In the genomic region with DNA sequence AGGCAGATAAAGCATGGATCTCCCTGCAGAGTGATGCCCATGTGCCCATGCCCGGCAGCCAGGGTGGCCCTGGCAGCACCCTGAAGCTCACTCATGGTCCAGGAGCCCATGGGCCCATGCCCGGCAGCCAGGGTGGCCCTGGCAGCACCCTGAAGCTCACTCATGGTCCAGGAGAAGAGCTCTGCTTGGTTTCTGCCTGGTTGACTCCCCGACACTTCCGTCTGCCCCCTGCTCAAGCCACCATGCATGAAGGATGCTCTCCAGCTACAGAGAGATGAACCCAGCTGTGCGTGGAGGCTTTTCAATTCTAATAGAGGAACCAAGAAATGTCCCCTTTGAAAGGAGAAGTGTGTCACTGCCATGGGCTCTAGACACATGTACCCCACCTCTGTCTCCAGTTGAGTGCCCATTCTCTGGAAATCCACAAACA, we compare ENCODE assay signal across 12 cellular contexts. TPM values are rescaled to one million over a fixed set of nuclear protein-coding genes. Genes with fewer than 3 reads are reported as not detected.
A peak's percentile ranks its signal among the peaks of the same experiment; 100 is the strongest.
DNase-seq lines count a peak whose midpoint lies in the region; ATAC-seq and TF ChIP-seq lines count a peak whose summit lies in the region.
"Had no signal": no experiment of that assay in that cellular context is flagged by ENCODE, and none has a peak within 500 bp of the region (broad histone marks: within the 10 kb centered on the region; RNA-seq: fewer than 3 reads in every experiment).

No MANE protein-coding gene starts in this region.

- no peak for DNase-seq in activated naive CD8-positive, alpha-beta T cell treated with anti-CD3 and anti-CD28 coated beads, Interleukin-2, amount 50 U/mL, for 24 hours
- DNase-seq in activated naive CD8-positive, alpha-beta T cell treated with anti-CD3 and anti-CD28 coated beads for 36 hours: no peak
- DNase-seq in spleen (peak; percentile 87), aorta (no peak), NCI-H1048 (lab: John Stamatoyannopoulos, UW) (no peak), T1000 (lab: John Stamatoyannopoulos, UW) (no peak)
- DNase-seq: activated T-cell treated with anti-CD3 and anti-CD28 coated beads, Interleukin-2, amount 50 U/mL, for 4 hours; DND-41 had no signal

- H3K4me3 Mint-ChIP-seq in activated naive CD8-positive, alpha-beta T cell treated with anti-CD3 and anti-CD28 coated beads, Interleukin-2, amount 50 U/mL, for 24 hours: no peak overlapping the region
- H3K4me3 Mint-ChIP-seq in activated naive CD8-positive, alpha-beta T cell treated with anti-CD3 and anti-CD28 coated beads for 36 hours: no peak overlapping the region
- H3K4me3 Mint-ChIP-seq: activated T-cell treated with anti-CD3 and anti-CD28 coated beads, Interleukin-2, amount 50 U/mL, for 4 hours; central memory CD8-positive, alpha-beta T cell had no signal

- peak overlapping the region; percentile 14 for H3K27ac Mint-ChIP-seq in activated naive CD8-positive, alpha-beta T cell treated with anti-CD3 and anti-CD28 coated beads, Interleukin-2, amount 50 U/mL, for 24 hours
- H3K27ac Mint-ChIP-seq in activated naive CD8-positive, alpha-beta T cell treated with anti-CD3 and anti-CD28 coated beads for 36 hours: no peak overlapping the region

- no peaks in the 10 kb centered on the region for H3K9me3 Mint-ChIP-seq in activated naive CD8-positive, alpha-beta T cell treated with anti-CD3 and anti-CD28 coated beads, Interleukin-2, amount 50 U/mL, for 24 hours
- no peaks in the 10 kb centered on the region for H3K9me3 Mint-ChIP-seq in activated naive CD8-positive, alpha-beta T cell treated with anti-CD3 and anti-CD28 coated beads for 36 hours
- H3K9me3 Mint-ChIP-seq: activated T-cell treated with anti-CD3 and anti-CD28 coated beads, Interleukin-2, amount 50 U/mL, for 4 hours; central memory CD8-positive, alpha-beta T cell had no signal

- H3K9me3 ChIP-seq in spleen (no peaks in the 10 kb centered on the region), aorta (ENCODE audit: control insufficient read depth, low read length) (no peaks in the 10 kb centered on the region)

- H3K4me3 ChIP-seq in spleen (no peak overlapping the region), aorta (ENCODE audit: low read length in 2 of 2) (no peak overlapping the region)

- H3K27ac ChIP-seq in spleen (peak overlapping the region in 5 of 8 donors; percentile 33 to 69 (median 51)), aorta (ENCODE audit: low read depth in 1 of 2, low read length in 2 of 2) (no peak overlapping the region)

- no peak for ATAC-seq in activated naive CD8-positive, alpha-beta T cell treated with anti-CD3 and anti-CD28 coated beads, Interleukin-2, amount 50 U/mL, for 24 hours
- ATAC-seq in GM21737 (IDR thresholded peaks at IDR 0.05; ENCODE audit: unreplicated experiment) (peak; percentile 74), HG03432 (IDR thresholded peaks at IDR 0.05; ENCODE audit: unreplicated experiment) (peak; percentile 67), aorta (ENCODE audit: low FRiP score) (no peak)
- ATAC-seq: activated T-cell treated with anti-CD3 and anti-CD28 coated beads, Interleukin-2, amount 50 U/mL, for 4 hours had no signal

- no peaks in the 10 kb centered on the region for H3K36me3 Mint-ChIP-seq in activated naive CD8-positive, alpha-beta T cell treated with anti-CD3 and anti-CD28 coated beads, Interleukin-2, amount 50 U/mL, for 24 hours (ENCODE audit: low read depth)
- H3K36me3 Mint-ChIP-seq in activated naive CD8-positive, alpha-beta T cell treated with anti-CD3 and anti-CD28 coated beads for 36 hours: no peaks in the 10 kb centered on the region

- H3K4me1 ChIP-seq in spleen: peaks cover 5 to 60% (median 43%) of the 10 kb centered on the region in 6 donors
- H3K4me1 ChIP-seq in aorta (ENCODE audit: control insufficient read depth in 1 of 2, insufficient read depth in 2 of 2, low read length in 2 of 2): no peaks in the 10 kb centered on the region

- H3K4me1 Mint-ChIP-seq in activated naive CD8-positive, alpha-beta T cell treated with anti-CD3 and anti-CD28 coated beads, Interleukin-2, amount 50 U/mL, for 24 hours: peaks cover 31% of the 10 kb centered on the region
- peaks cover 11% of the 10 kb centered on the region for H3K4me1 Mint-ChIP-seq in activated naive CD8-positive, alpha-beta T cell treated with anti-CD3 and anti-CD28 coated beads for 36 hours

- no peak for TF ChIP-seq POLR2A in spleen (IDR thresholded peaks at IDR 0.05)

- no peak for TF ChIP-seq CTCF in spleen (IDR thresholded peaks at IDR 0.05 in 8 of 11, conservative IDR thresholded peaks at IDR 0.05 in 3 of 11)

- H3K27me3 Mint-ChIP-seq in activated naive CD8-positive, alpha-beta T cell treated with anti-CD3 and anti-CD28 coated beads, Interleukin-2, amount 50 U/mL, for 24 hours: peaks cover 3% of the 10 kb centered on the region
- H3K27me3 Mint-ChIP-seq in activated naive CD8-positive, alpha-beta T cell treated with anti-CD3 and anti-CD28 coated beads for 36 hours: no peaks in the 10 kb centered on the region
- H3K27me3 Mint-ChIP-seq: central memory CD8-positive, alpha-beta T cell had no signal

- intact Hi-C loops in spleen (cut with DNase I; ENCODE audit: low total_unique reads): loop anchor here (10.0 kb wide), 1 partner anchor 329 kb away; no protein-coding TSS in a partner anchor
- intact Hi-C loops in aorta (cut with DNase I): loop anchor here (5.0 to 10.0 kb wide), 2 partner anchors 36 to 329 kb away; no protein-coding TSS in a partner anchor

- 50 to 74% (median 60%) methylated on average over 3 to 5 of the region's 5 CpGs for WGBS in spleen, 5 donors
- WGBS in aorta, 2 donors: 87 to 88% methylated on average over 5 of the region's 5 CpGs

- H3K36me3 ChIP-seq in spleen (no peaks in the 10 kb centered on the region), aorta (ENCODE audit: control insufficient read depth in 1 of 2, insufficient read depth in 2 of 2, low read length in 1 of 2) (no peaks in the 10 kb centered on the region)

- H3K27me3 ChIP-seq in spleen (replicated peaks in 1 of 7) (no peaks in the 10 kb centered on the region), aorta (ENCODE audit: control insufficient read depth in 1 of 2, insufficient read depth in 2 of 2, low read length in 1 of 2) (no peaks in the 10 kb centered on the region)

RNA-seq across cellular contexts. Expression of a gene that starts 8.7 kb away (rescaled TPM):
- not detected for total RNA-seq in activated naive CD8-positive, alpha-beta T cell treated with anti-CD3 and anti-CD28 coated beads for 36 hours
- total RNA-seq in spleen (1 to 10 TPM in 2 of 7 donors, under 1 TPM in 1, not detected in 4; 0.75 to 3.1 (median 1.2) TPM), aorta (under 1 TPM in 1 of 2 donors, not detected in 1; 0.94 TPM)
- polyA plus RNA-seq in spleen (1 to 10 TPM in 2 of 3 donors, under 1 TPM in 1; 0.29 to 4.0 (median 2.8) TPM), aorta (not detected)
- total RNA-seq: osteocyte had no signal

RNA-seq across cellular contexts. Expression of a gene that starts 33.9 kb away (rescaled TPM):
- 10 to 100 TPM; 71.3 to 73.6 TPM for total RNA-seq in activated naive CD8-positive, alpha-beta T cell treated with anti-CD3 and anti-CD28 coated beads for 36 hours
- 10 to 100 TPM; 21.4 to 39.8 (median 31.3) TPM for total RNA-seq in spleen
- 10 to 100 TPM; 19.6 to 28.4 (median 22.1) TPM for polyA plus RNA-seq in spleen
- 10 to 100 TPM; 26.7 to 27.4 TPM for total RNA-seq in aorta
- polyA plus RNA-seq in aorta: 10 to 100 TPM; 16.3 to 21.6 TPM

RNA-seq across cellular contexts. Expression of a gene that starts 34.0 kb away (rescaled TPM):
- 10 to 100 TPM; 46.3 to 49.6 TPM for total RNA-seq in activated naive CD8-positive, alpha-beta T cell treated with anti-CD3 and anti-CD28 coated beads for 36 hours
- 10 to 100 TPM; 25.8 to 39.9 (median 29.6) TPM for total RNA-seq in spleen
- polyA plus RNA-seq in spleen: 10 to 100 TPM; 32.2 to 34.9 (median 34.4) TPM
- 10 to 100 TPM; 22.0 to 29.4 TPM for total RNA-seq in aorta
- polyA plus RNA-seq in aorta: 10 to 100 TPM; 28.9 to 48.2 TPM

RNA-seq across cellular contexts. Expression of a gene that starts 41.0 kb away (rescaled TPM):
- total RNA-seq in activated naive CD8-positive, alpha-beta T cell treated with anti-CD3 and anti-CD28 coated beads for 36 hours: under 1 TPM in 1 of 2 experiments, not detected in 1; 0.14 TPM
- total RNA-seq in spleen (1 to 10 TPM in 5 of 7 donors, under 1 TPM in 2; 0.67 to 7.3 (median 1.6) TPM), aorta (10 to 100 TPM; 45.5 to 47.5 TPM)
- polyA plus RNA-seq in spleen (1 to 10 TPM in 2 of 3 donors, under 1 TPM in 1; 0.39 to 2.4 (median 1.5) TPM), aorta (10 to 100 TPM; 17.5 to 62.5 TPM)

RNA-seq across cellular contexts. Expression of a gene that starts 49.2 kb away (rescaled TPM):
- 10 to 100 TPM; 72.1 to 76.2 TPM for total RNA-seq in activated naive CD8-positive, alpha-beta T cell treated with anti-CD3 and anti-CD28 coated beads for 36 hours
- total RNA-seq in spleen: 10 to 100 TPM; 42.3 to 75.6 (median 52.7) TPM
- polyA plus RNA-seq in spleen: 10 to 100 TPM; 23.2 to 42.7 (median 35.0) TPM
- 10 to 100 TPM; 43.8 to 49.7 TPM for total RNA-seq in aorta
- polyA plus RNA-seq in aorta: 10 to 100 TPM; 49.3 to 55.3 TPM

Comparison
In these comparisons a context has a peak if more than half of its experiments do, and no peak if none do; other contexts are left out.
1. ATAC-seq: peak in GM21737 (single experiment) and HG03432 (single experiment); none in activated naive CD8-positive, alpha-beta T cell treated with anti-CD3 and anti-CD28 coated beads, Interleukin-2, amount 50 U/mL, for 24 hours (single experiment) and aorta (single experiment).
2. H3K27ac ChIP-seq: peak in spleen (5 of 8); none in aorta (0 of 2).